In the genomic region with DNA sequence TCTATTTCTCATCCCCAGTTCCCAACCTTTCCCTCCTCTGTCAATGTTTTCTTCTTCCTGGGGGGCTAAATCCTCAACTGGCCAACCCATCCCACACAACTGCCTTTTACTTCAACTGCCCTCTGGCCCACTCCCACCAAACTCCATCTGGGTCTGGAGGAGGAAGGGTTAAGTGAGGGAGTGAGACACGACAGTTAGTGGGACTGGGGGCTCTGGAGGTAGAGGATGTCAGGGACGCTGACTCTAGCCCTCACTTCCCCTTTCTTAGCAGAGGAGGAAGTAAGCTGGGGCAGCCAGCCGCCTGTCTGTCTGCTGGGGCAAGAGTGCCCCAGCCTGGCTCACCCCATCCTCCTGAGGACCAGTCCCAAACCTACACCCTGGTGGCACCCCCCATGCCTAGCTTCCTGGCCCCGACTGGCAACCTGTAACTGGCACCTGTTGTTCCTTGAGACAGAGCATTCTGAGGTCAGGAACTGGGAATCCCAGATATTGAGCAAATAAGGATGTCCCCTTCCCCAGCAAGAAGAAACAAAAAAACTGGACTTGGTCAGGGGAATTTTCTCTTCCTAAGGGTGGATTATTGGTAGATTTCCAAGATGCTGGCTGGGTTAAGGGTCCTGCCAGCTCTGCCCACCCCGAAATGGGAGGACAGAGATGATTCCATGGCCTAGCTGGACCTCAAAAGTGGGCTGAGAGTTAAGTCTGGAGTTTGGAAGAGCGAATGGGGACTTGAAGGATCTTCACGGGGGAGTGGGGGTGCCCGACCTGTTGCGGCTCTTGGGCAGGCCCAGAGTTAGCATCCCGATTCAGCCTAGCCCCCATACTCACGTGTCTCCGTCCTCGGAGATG, we compare ENCODE assay signal across 9 cellular contexts. TPM values are rescaled to one million over a fixed set of nuclear protein-coding genes. Genes with fewer than 3 reads are reported as not detected.
DNase-seq lines count a peak whose midpoint lies in the region; ATAC-seq, FAIRE-seq and TF ChIP-seq lines count a peak whose summit lies in the region.
"Had no signal": no experiment of that assay in that cellular context is flagged by ENCODE, and none has a peak within 500 bp of the region (broad histone marks: within the 10 kb centered on the region; RNA-seq: fewer than 3 reads in every experiment).

No MANE protein-coding gene starts in this region.

- H3K36me3 ChIP-seq in WERI-Rb-1 (peaks cover 16% of the 10 kb centered on the region), fibroblast of lung (ENCODE audit: control insufficient read depth, insufficient read depth, low read length) (peaks cover 2% of the 10 kb centered on the region)

- H2AFZ ChIP-seq in fibroblast of lung (ENCODE audit: low read length): peak overlapping the region; percentile 18

- H3K4me1 ChIP-seq in fibroblast of lung (ENCODE audit: control insufficient read depth, extremely low read depth, insufficient read depth, low read length): peaks cover 5% of the 10 kb centered on the region

- no peak overlapping the region for H3K27ac ChIP-seq in WERI-Rb-1
- peak overlapping the region; percentile 50 for H3K27ac ChIP-seq in fibroblast of lung (ENCODE audit: insufficient read depth, low read length)

- H4K20me1 ChIP-seq in fibroblast of lung (ENCODE audit: control insufficient read depth, extremely low read depth, insufficient read depth, low read length): peaks cover 1% of the 10 kb centered on the region

- peak overlapping the region; percentile 99 for H3K4me2 ChIP-seq in fibroblast of lung (ENCODE audit: extremely low read depth, insufficient read depth, low read length)

- no peaks in the 10 kb centered on the region for H3K9me3 Mint-ChIP-seq in activated CD4-positive, alpha-beta T cell treated with anti-CD3 and anti-CD28 coated beads, Interleukin-2, amount 10 ng/mL, durations not matched to agents 24 days and 14 days

- H3K27ac Mint-ChIP-seq in activated CD4-positive, alpha-beta T cell treated with anti-CD3 and anti-CD28 coated beads, Interleukin-2, amount 10 ng/mL, durations not matched to agents 24 days and 14 days: peak overlapping the region; percentile 97

- peak overlapping the region; percentile 100 for H3K4me3 Mint-ChIP-seq in activated CD4-positive, alpha-beta T cell treated with anti-CD3 and anti-CD28 coated beads, Interleukin-2, amount 10 ng/mL, durations not matched to agents 24 days and 14 days

- H3K27me3 ChIP-seq in WERI-Rb-1 (ENCODE audit: insufficient read depth, low read depth, severe bottlenecking): no peaks in the 10 kb centered on the region
- H3K27me3 ChIP-seq in fibroblast of lung (ENCODE audit: control insufficient read depth, insufficient read depth, low read length): peaks cover 15% of the 10 kb centered on the region

- peaks cover 38% of the 10 kb centered on the region for H3K36me3 Mint-ChIP-seq in activated CD4-positive, alpha-beta T cell treated with anti-CD3 and anti-CD28 coated beads, Interleukin-2, amount 10 ng/mL, durations not matched to agents 24 days and 14 days (ENCODE audit: low read depth)

- H3K79me2 ChIP-seq in fibroblast of lung (ENCODE audit: control insufficient read depth, insufficient read depth, low read length): no peaks in the 10 kb centered on the region

- peak; percentile 18 for ATAC-seq in HG03565 (IDR thresholded peaks at IDR 0.05; ENCODE audit: unreplicated experiment)
- ATAC-seq in omental fat pad (ENCODE audit: low FRiP score): peak; percentile 0
- no peak for ATAC-seq in GM21619 (IDR thresholded peaks at IDR 0.05; ENCODE audit: unreplicated experiment)

- intact Hi-C loops in activated CD4-positive, alpha-beta T cell treated with anti-CD3 and anti-CD28 coated beads, Interleukin-2, amount 10 ng/mL, durations not matched to agents 24 days and 14 days (cut with micrococcal nuclease): loop anchor here (1.0 kb wide), 1 partner anchor 17 kb away; the partner anchor contains the start of gene HSP90AB1

- H3K4me3 ChIP-seq in WERI-Rb-1 (ENCODE audit: low read depth, low read length) (peak overlapping the region; percentile 65), fibroblast of lung (replicated peaks in 1 of 4; ENCODE audit: control extremely low read depth in 1 of 4, insufficient read depth in 1 of 4, low read depth in 3 of 4, low read length in 4 of 4) (peak overlapping the region; percentile 59 to 86 (median 72))

- H3K4me1 Mint-ChIP-seq in activated CD4-positive, alpha-beta T cell treated with anti-CD3 and anti-CD28 coated beads, Interleukin-2, amount 10 ng/mL, durations not matched to agents 24 days and 14 days: peaks cover 51% of the 10 kb centered on the region

- no peaks in the 10 kb centered on the region for H3K9me3 ChIP-seq in WERI-Rb-1 (ENCODE audit: severe bottlenecking)
- no peaks in the 10 kb centered on the region for H3K9me3 ChIP-seq in fibroblast of lung (ENCODE audit: control insufficient read depth, insufficient read depth, low read depth, low read length)

- no peak for FAIRE-seq in D721Med (lab: Jason Lieb, UNC)
- FAIRE-seq: colon had no signal

- peak; percentile 82 for DNase-seq in activated CD4-positive, alpha-beta T cell treated with anti-CD3 and anti-CD28 coated beads, Interleukin-2, amount 10 ng/mL, durations not matched to agents 24 days and 14 days
- no peak for DNase-seq in activated CD4-positive, alpha-beta T cell treated with anti-CD3 and anti-CD28 coated beads for 1 hour
- DNase-seq in WERI-Rb-1 (no peak), fibroblast of lung (ENCODE audit: low read depth in 2 of 2) (no peak), omental fat pad (ENCODE audit: low spot score) (no peak), D721Med (ENCODE audit: insufficient read length, low spot score) (no peak)

- H3K9ac ChIP-seq in fibroblast of lung (ENCODE audit: insufficient read depth, low read length): peak overlapping the region; percentile 80

- H3K27me3 Mint-ChIP-seq in activated CD4-positive, alpha-beta T cell treated with anti-CD3 and anti-CD28 coated beads, Interleukin-2, amount 10 ng/mL, durations not matched to agents 24 days and 14 days: peaks cover 11% of the 10 kb centered on the region

- TF ChIP-seq CTCF in WERI-Rb-1 (IDR thresholded peaks at IDR 0.05; ENCODE audit: low read depth, low read length): no peak
- TF ChIP-seq CTCF in fibroblast of lung (conservative IDR thresholded peaks at IDR 0.05 in 1 of 2, IDR thresholded peaks at IDR 0.05 in 1 of 2; ENCODE audit: low read depth in 1 of 2, low read length in 2 of 2): no peak
- TF ChIP-seq CTCF in omental fat pad (IDR thresholded peaks at IDR 0.05): no peak
- no peak for TF ChIP-seq CTCF in D721Med (IDR thresholded peaks at IDR 0.05; ENCODE audit: insufficient read depth, missing control alignments)

RNA-seq across cellular contexts. Expression of gene NFKBIE, which starts 1.0 kb away (rescaled TPM):
- total RNA-seq in activated CD4-positive, alpha-beta T cell treated with anti-CD3 and anti-CD28 coated beads, Interleukin-2, amount 10 ng/mL, durations not matched to agents 24 days and 14 days: 27.6 and 28.2 TPM in 2 replicates
- total RNA-seq in fibroblast of lung (5.4 and 6.4 TPM in 2 replicates), omental fat pad (10 to 100 TPM; 13.1 to 25.5 (median 15.3) TPM)
- 1.6 and 3.7 TPM in 2 replicates for polyA plus RNA-seq in fibroblast of lung
- 3.8 and 5.9 TPM in 2 replicates for polyA plus RNA-seq in fibroblast of lung (2012)
- polyA minus RNA-seq in fibroblast of lung (ENCODE audit: low replicate concordance): 0.71 and 7.1 TPM in 2 replicates

RNA-seq across cellular contexts. Expression of gene TMEM151B, which starts 5.9 kb away (rescaled TPM):
- 0.07 TPM in 1 of 2 replicates, not detected in the other for total RNA-seq in activated CD4-positive, alpha-beta T cell treated with anti-CD3 and anti-CD28 coated beads, Interleukin-2, amount 10 ng/mL, durations not matched to agents 24 days and 14 days
- total RNA-seq in fibroblast of lung: under 0.01 TPM in 2 replicates
- polyA plus RNA-seq in fibroblast of lung: not detected in 2 replicates
- not detected in 2 replicates for polyA plus RNA-seq in fibroblast of lung (2012)
- not detected in 2 replicates for polyA minus RNA-seq in fibroblast of lung (ENCODE audit: low replicate concordance)
- under 1 TPM in 1 of 4 donors, not detected in 3; 0.19 TPM for total RNA-seq in omental fat pad

RNA-seq across cellular contexts. Expression of gene SLC35B2, which starts 7.0 kb away (rescaled TPM):
- total RNA-seq in activated CD4-positive, alpha-beta T cell treated with anti-CD3 and anti-CD28 coated beads, Interleukin-2, amount 10 ng/mL, durations not matched to agents 24 days and 14 days: 25.3 and 28.0 TPM in 2 replicates
- 57.0 and 88.4 TPM in 2 replicates for total RNA-seq in fibroblast of lung
- polyA plus RNA-seq in fibroblast of lung: 89.4 and 94.1 TPM in 2 replicates
- polyA plus RNA-seq in fibroblast of lung (2012): 66.0 and 83.4 TPM in 2 replicates
- polyA minus RNA-seq in fibroblast of lung (ENCODE audit: low replicate concordance): 109 and 171 TPM in 2 replicates
- 10 to 100 TPM; 25.3 to 31.9 (median 30.4) TPM for total RNA-seq in omental fat pad

RNA-seq across cellular contexts. Expression of gene HSP90AB1, which starts 17.5 kb away (rescaled TPM):
- 2,450 and 2,479 TPM in 2 replicates for total RNA-seq in activated CD4-positive, alpha-beta T cell treated with anti-CD3 and anti-CD28 coated beads, Interleukin-2, amount 10 ng/mL, durations not matched to agents 24 days and 14 days
- total RNA-seq in fibroblast of lung (449 and 452 TPM in 2 replicates), omental fat pad (1,000 to 10,000 TPM in 1 of 4 donors, 100 to 1,000 TPM in 3; 553 to 1,198 (median 846) TPM)
- 775 and 1,146 TPM in 2 replicates for polyA plus RNA-seq in fibroblast of lung
- polyA plus RNA-seq in fibroblast of lung (2012): 584 and 848 TPM in 2 replicates
- 305 and 449 TPM in 2 replicates for polyA minus RNA-seq in fibroblast of lung (ENCODE audit: low replicate concordance)

RNA-seq across cellular contexts. Expression of gene SLC29A1, which starts 41.0 kb away (rescaled TPM):
- 139 and 144 TPM in 2 replicates for total RNA-seq in activated CD4-positive, alpha-beta T cell treated with anti-CD3 and anti-CD28 coated beads, Interleukin-2, amount 10 ng/mL, durations not matched to agents 24 days and 14 days
- total RNA-seq in fibroblast of lung (7.7 and 13.4 TPM in 2 replicates), omental fat pad (100 to 1,000 TPM in 1 of 4 donors, 10 to 100 TPM in 3; 61.7 to 317 (median 87.0) TPM)
- polyA plus RNA-seq in fibroblast of lung: 21.9 and 43.6 TPM in 2 replicates
- 16.4 and 32.8 TPM in 2 replicates for polyA plus RNA-seq in fibroblast of lung (2012)
- polyA minus RNA-seq in fibroblast of lung (ENCODE audit: low replicate concordance): 48.1 and 108 TPM in 2 replicates
